Comparison of ENCODE assay signal across 26 cellular contexts in genomic region chr13:111575276-111575675, GRCh38.
"Had no signal": no experiment of that assay in that cellular context is flagged by ENCODE, and none has a peak within 500 bp of the region (broad histone marks: within the 10 kb centered on the region; RNA-seq: fewer than 3 reads in every experiment).

No MANE protein-coding gene starts in this region.

- DNase-seq: colonic mucosa; cortex of kidney; effector CD8-positive, alpha-beta T cell; effector memory CD8-positive, alpha-beta T cell; endodermal cell; erythroblast; esophagus squamous epithelium; foreskin fibroblast; foreskin melanocyte; gastrocnemius medialis; glutamatergic neuron; head of caudate nucleus; heart right ventricle; hippocampal formation; kidney glomerular epithelial cell; left lung; left ventricle myocardium superior; lower lobe of right lung; mesenchymal stem cell; midbrain; naive thymus-derived CD4-positive, alpha-beta T cell had no signal

- H3K9me3 ChIP-seq: colonic mucosa, gastrocnemius medialis had no signal

- ATAC-seq: effector memory CD8-positive, alpha-beta T cell; esophagus mucosa; gastrocnemius medialis; heart right ventricle; left lung; left ventricle myocardium superior; lower lobe of right lung; naive thymus-derived CD4-positive, alpha-beta T cell had no signal

- H3K36me3 ChIP-seq: colonic mucosa, esophagus squamous epithelium, gastrocnemius medialis, heart right ventricle, left lung, lower lobe of right lung had no signal

- FAIRE-seq: endometrium, islet of Langerhans, keratinocyte had no signal

- H3K27me3 ChIP-seq: colonic mucosa, esophagus squamous epithelium, gastrocnemius medialis had no signal

- H3K27ac ChIP-seq: colonic mucosa, epithelial cell of prostate, esophagus squamous epithelium, gastrocnemius medialis, heart right ventricle, left lung, lower lobe of right lung had no signal

- H3K4me3 ChIP-seq: colonic mucosa, esophagus squamous epithelium, gastrocnemius medialis, heart right ventricle, left lung, lower lobe of right lung had no signal

- H3K4me1 ChIP-seq: colonic mucosa, esophagus squamous epithelium, gastrocnemius medialis, heart right ventricle, left lung, lower lobe of right lung had no signal
